In genomic region chr10:52776471-52776903, GRCh38 we compare ENCODE assay signal across 1 cellular context.
TF ChIP-seq lines count a peak whose summit lies in the region.

No MANE protein-coding gene starts in this region.

TF ChIP-seq in HepG2, 621 proteins besides CTCF, POLR2A, EP300 and RAD21 (continued from another document and continues in another):
- no peak for TF ChIP-seq MAFF (IDR thresholded peaks at IDR 0.05; ENCODE audit: low read depth, low read length)
- no peak for TF ChIP-seq DZIP1 (CRISPR knock-in tag; IDR thresholded peaks at IDR 0.05)
- TF ChIP-seq, protein P1, sequence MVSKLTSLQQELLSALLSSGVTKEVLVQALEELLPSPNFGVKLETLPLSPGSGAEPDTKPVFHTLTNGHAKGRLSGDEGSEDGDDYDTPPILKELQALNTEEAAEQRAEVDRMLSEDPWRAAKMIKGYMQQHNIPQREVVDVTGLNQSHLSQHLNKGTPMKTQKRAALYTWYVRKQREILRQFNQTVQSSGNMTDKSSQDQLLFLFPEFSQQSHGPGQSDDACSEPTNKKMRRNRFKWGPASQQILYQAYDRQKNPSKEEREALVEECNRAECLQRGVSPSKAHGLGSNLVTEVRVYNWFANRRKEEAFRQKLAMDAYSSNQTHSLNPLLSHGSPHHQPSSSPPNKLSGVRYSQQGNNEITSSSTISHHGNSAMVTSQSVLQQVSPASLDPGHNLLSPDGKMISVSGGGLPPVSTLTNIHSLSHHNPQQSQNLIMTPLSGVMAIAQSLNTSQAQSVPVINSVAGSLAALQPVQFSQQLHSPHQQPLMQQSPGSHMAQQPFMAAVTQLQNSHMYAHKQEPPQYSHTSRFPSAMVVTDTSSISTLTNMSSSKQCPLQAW (CRISPR knock-in tag; IDR thresholded peaks at IDR 0.05) = peak; percentile 80; the same call in 1 of the 2 replicates
- TF ChIP-seq ZMYM4 (CRISPR knock-in tag; IDR thresholded peaks at IDR 0.05) = peak; percentile 72
- 0 out of 2 replicates have a peak, but pooled peaks have one; percentile 31 for TF ChIP-seq KDM6A (CRISPR knock-in tag; IDR thresholded peaks at IDR 0.05; ENCODE audit: low read depth)
- no peak for TF ChIP-seq SOX6 (IDR thresholded peaks at IDR 0.05)
- TF ChIP-seq SOX6 (CRISPR knock-in tag; IDR thresholded peaks at IDR 0.05) = peak; percentile 82
- TF ChIP-seq ZNF556 (CRISPR knock-in tag; IDR thresholded peaks at IDR 0.05; ENCODE audit: borderline replicate concordance) = no peak; the same call in 1 of the 2 replicates
- TF ChIP-seq ZNF3 (CRISPR knock-in tag; IDR thresholded peaks at IDR 0.05) = no peak
- TF ChIP-seq ZNF451 (CRISPR knock-in tag; IDR thresholded peaks at IDR 0.05) = no peak
- TF ChIP-seq BORCS8-MEF2B (CRISPR knock-in tag; IDR thresholded peaks at IDR 0.05) = peak; percentile 70; the same call in 1 of the 2 replicates
- TF ChIP-seq FOSL2 (CRISPR knock-in tag; IDR thresholded peaks at IDR 0.05) = peak; percentile 74
- TF ChIP-seq NR2F6 (IDR thresholded peaks at IDR 0.05) = peak; percentile 40; the same call in 1 of the 2 replicates
- peak; percentile 53 for TF ChIP-seq NR2F6 (CRISPR knock-in tag; IDR thresholded peaks at IDR 0.05)
- TF ChIP-seq, protein P2, sequence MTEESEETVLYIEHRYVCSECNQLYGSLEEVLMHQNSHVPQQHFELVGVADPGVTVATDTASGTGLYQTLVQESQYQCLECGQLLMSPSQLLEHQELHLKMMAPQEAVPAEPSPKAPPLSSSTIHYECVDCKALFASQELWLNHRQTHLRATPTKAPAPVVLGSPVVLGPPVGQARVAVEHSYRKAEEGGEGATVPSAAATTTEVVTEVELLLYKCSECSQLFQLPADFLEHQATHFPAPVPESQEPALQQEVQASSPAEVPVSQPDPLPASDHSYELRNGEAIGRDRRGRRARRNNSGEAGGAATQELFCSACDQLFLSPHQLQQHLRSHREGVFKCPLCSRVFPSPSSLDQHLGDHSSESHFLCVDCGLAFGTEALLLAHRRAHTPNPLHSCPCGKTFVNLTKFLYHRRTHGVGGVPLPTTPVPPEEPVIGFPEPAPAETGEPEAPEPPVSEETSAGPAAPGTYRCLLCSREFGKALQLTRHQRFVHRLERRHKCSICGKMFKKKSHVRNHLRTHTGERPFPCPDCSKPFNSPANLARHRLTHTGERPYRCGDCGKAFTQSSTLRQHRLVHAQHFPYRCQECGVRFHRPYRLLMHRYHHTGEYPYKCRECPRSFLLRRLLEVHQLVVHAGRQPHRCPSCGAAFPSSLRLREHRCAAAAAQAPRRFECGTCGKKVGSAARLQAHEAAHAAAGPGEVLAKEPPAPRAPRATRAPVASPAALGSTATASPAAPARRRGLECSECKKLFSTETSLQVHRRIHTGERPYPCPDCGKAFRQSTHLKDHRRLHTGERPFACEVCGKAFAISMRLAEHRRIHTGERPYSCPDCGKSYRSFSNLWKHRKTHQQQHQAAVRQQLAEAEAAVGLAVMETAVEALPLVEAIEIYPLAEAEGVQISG (CRISPR knock-in tag; IDR thresholded peaks at IDR 0.05) = 0 out of 2 replicates have a peak, but pooled peaks have one; percentile 24
- TF ChIP-seq BCL6 (CRISPR knock-in tag; IDR thresholded peaks at IDR 0.05) = peak; percentile 78
- TF ChIP-seq, protein P3, sequence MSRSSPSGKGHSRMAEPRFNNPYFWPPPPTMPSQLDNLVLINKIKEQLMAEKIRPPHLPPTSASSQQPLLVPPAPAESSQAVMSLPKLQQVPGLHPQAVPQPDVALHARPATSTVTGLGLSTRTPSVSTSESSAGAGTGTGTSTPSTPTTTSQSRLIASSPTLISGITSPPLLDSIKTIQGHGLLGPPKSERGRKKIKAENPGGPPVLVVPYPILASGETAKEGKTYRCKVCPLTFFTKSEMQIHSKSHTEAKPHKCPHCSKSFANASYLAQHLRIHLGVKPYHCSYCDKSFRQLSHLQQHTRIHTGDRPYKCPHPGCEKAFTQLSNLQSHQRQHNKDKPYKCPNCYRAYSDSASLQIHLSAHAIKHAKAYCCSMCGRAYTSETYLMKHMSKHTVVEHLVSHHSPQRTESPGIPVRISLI (CRISPR knock-in tag; IDR thresholded peaks at IDR 0.05; ENCODE audit: borderline replicate concordance) = peak; percentile 31; the same call in 1 of the 2 replicates
- no peak for TF ChIP-seq MIXL1 (CRISPR knock-in tag; IDR thresholded peaks at IDR 0.05)
- TF ChIP-seq ZFP36 (IDR thresholded peaks at IDR 0.05; ENCODE audit: borderline replicate concordance, low read depth, low read length, partially characterized antibody) = no peak
- peak; percentile 26; the same call in 1 of the 2 replicates for TF ChIP-seq ZNF792 (CRISPR knock-in tag; IDR thresholded peaks at IDR 0.05)
- no peak for TF ChIP-seq ZNF557 (CRISPR knock-in tag; IDR thresholded peaks at IDR 0.05)
- TF ChIP-seq ZBTB33 (CRISPR knock-in tag; IDR thresholded peaks at IDR 0.05) = 0 out of 2 replicates have a peak, but pooled peaks have one; percentile 10
- no peak for TF ChIP-seq ZSCAN20 (CRISPR knock-in tag; IDR thresholded peaks at IDR 0.05; ENCODE audit: borderline replicate concordance)
- 0 out of 2 replicates have a peak, but pooled peaks have one; percentile 56 for TF ChIP-seq CBFB (CRISPR knock-in tag; IDR thresholded peaks at IDR 0.05)
- no peak for TF ChIP-seq ZNF235 (CRISPR knock-in tag; IDR thresholded peaks at IDR 0.05; ENCODE audit: borderline replicate concordance)
- 0 out of 2 replicates have a peak, but pooled peaks have one; percentile 44 for TF ChIP-seq CCDC6 (CRISPR knock-in tag; IDR thresholded peaks at IDR 0.05)
- TF ChIP-seq AHDC1 (CRISPR knock-in tag; IDR thresholded peaks at IDR 0.05; ENCODE audit: borderline replicate concordance) = peak; percentile 61; the same call in 1 of the 2 replicates
- TF ChIP-seq YEATS2 (CRISPR knock-in tag; IDR thresholded peaks at IDR 0.05; ENCODE audit: borderline replicate concordance) = peak; percentile 36; the same call in 1 of the 2 replicates
- TF ChIP-seq TAF1 (CRISPR knock-in tag; IDR thresholded peaks at IDR 0.05) = peak; percentile 40; the same call in 1 of the 2 replicates
- TF ChIP-seq ZBTB7B (CRISPR knock-in tag; IDR thresholded peaks at IDR 0.05) = peak; percentile 79; the same call in 1 of the 2 replicates
- TF ChIP-seq ZNF121 (CRISPR knock-in tag; IDR thresholded peaks at IDR 0.05) = peak; percentile 51; the same call in 1 of the 2 replicates
- TF ChIP-seq GATAD1 (CRISPR knock-in tag; IDR thresholded peaks at IDR 0.05) = 0 out of 2 replicates have a peak, but pooled peaks have one; percentile 13
- TF ChIP-seq, protein P4, sequence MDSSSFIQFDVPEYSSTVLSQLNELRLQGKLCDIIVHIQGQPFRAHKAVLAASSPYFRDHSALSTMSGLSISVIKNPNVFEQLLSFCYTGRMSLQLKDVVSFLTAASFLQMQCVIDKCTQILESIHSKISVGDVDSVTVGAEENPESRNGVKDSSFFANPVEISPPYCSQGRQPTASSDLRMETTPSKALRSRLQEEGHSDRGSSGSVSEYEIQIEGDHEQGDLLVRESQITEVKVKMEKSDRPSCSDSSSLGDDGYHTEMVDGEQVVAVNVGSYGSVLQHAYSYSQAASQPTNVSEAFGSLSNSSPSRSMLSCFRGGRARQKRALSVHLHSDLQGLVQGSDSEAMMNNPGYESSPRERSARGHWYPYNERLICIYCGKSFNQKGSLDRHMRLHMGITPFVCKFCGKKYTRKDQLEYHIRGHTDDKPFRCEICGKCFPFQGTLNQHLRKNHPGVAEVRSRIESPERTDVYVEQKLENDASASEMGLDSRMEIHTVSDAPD (CRISPR knock-in tag; IDR thresholded peaks at IDR 0.05) = no peak
- peak; percentile 57 for TF ChIP-seq PHF21A (CRISPR knock-in tag; IDR thresholded peaks at IDR 0.05)
- peak; percentile 65 for TF ChIP-seq ZFY (CRISPR knock-in tag; IDR thresholded peaks at IDR 0.05)
- TF ChIP-seq, protein P5, sequence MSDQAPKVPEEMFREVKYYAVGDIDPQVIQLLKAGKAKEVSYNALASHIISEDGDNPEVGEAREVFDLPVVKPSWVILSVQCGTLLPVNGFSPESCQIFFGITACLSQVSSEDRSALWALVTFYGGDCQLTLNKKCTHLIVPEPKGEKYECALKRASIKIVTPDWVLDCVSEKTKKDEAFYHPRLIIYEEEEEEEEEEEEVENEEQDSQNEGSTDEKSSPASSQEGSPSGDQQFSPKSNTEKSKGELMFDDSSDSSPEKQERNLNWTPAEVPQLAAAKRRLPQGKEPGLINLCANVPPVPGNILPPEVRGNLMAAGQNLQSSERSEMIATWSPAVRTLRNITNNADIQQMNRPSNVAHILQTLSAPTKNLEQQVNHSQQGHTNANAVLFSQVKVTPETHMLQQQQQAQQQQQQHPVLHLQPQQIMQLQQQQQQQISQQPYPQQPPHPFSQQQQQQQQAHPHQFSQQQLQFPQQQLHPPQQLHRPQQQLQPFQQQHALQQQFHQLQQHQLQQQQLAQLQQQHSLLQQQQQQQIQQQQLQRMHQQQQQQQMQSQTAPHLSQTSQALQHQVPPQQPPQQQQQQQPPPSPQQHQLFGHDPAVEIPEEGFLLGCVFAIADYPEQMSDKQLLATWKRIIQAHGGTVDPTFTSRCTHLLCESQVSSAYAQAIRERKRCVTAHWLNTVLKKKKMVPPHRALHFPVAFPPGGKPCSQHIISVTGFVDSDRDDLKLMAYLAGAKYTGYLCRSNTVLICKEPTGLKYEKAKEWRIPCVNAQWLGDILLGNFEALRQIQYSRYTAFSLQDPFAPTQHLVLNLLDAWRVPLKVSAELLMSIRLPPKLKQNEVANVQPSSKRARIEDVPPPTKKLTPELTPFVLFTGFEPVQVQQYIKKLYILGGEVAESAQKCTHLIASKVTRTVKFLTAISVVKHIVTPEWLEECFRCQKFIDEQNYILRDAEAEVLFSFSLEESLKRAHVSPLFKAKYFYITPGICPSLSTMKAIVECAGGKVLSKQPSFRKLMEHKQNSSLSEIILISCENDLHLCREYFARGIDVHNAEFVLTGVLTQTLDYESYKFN (CRISPR knock-in tag; conservative IDR thresholded peaks at IDR 0.05) = peak; percentile 77
- TF ChIP-seq RELA (CRISPR knock-in tag; IDR thresholded peaks at IDR 0.05) = no peak
- TF ChIP-seq ERF (CRISPR knock-in tag; IDR thresholded peaks at IDR 0.05) = peak; percentile 77; the same call in 1 of the 2 replicates
